8 cellular contexts compared by ENCODE assay signal in genomic region chr7:131555565-131556054, GRCh38. TPM values are rescaled to one million over a fixed set of nuclear protein-coding genes. Genes with fewer than 3 reads are reported as not detected.
DNase-seq lines count a peak whose midpoint lies in the region; ATAC-seq and TF ChIP-seq lines count a peak whose summit lies in the region.

No MANE protein-coding gene starts in this region.

- in situ Hi-C loops in gastrocnemius medialis (cut with MboI; ENCODE audit: low sequenced_read_pairs in 4 of 4), result no loop called here

- DNase-seq in NCI-H1105 treated with DMSO at 0.1 percent for 48 hours (lab: John Stamatoyannopoulos, UW), result peak; percentile 27
- no peak for DNase-seq in NCI-H1105 (lab: John Stamatoyannopoulos, UW)
- DNase-seq in gastrocnemius medialis, result no peak
- DNase-seq in COR-L47 (lab: John Stamatoyannopoulos, UW), result no peak
- no peak for DNase-seq in mesenteric fat pad (ENCODE audit: low spot score)

- TF ChIP-seq CTCF in VCaP (conservative IDR thresholded peaks at IDR 0.05), result no peak
- no peak for TF ChIP-seq CTCF in gastroesophageal sphincter (IDR thresholded peaks at IDR 0.05)
- no peak for TF ChIP-seq CTCF in gastrocnemius medialis (IDR thresholded peaks at IDR 0.05 in 4 of 5, conservative IDR thresholded peaks at IDR 0.05 in 1 of 5)

- ATAC-seq in gastroesophageal sphincter, result no peak
- no peak for ATAC-seq in gastrocnemius medialis
- ATAC-seq in HG02981 (IDR thresholded peaks at IDR 0.05; ENCODE audit: unreplicated experiment), result no peak

- no peaks in the 10 kb centered on the region for H3K9me3 ChIP-seq in gastroesophageal sphincter
- no peaks in the 10 kb centered on the region for H3K9me3 ChIP-seq in gastrocnemius medialis

- no peak for TF ChIP-seq EP300 in gastroesophageal sphincter (IDR thresholded peaks at IDR 0.05)

- peak overlapping the region; percentile 78; the same call in 1 of the 2 replicates for H3K27ac ChIP-seq in VCaP
- peak overlapping the region in 3 of 4 donors; percentile 65 to 83 (median 69) for H3K27ac ChIP-seq in gastroesophageal sphincter
- peak overlapping the region; percentile 65 to 79 (median 66) for H3K27ac ChIP-seq in gastrocnemius medialis

- intact Hi-C loops in gastrocnemius medialis (cut with DNase I; ENCODE audit: low total_unique reads), result loop anchor here (1.0 kb wide), 1 partner anchor 99 kb away; no protein-coding TSS in a partner anchor

- H3K36me3 ChIP-seq in gastroesophageal sphincter (no peaks in the 10 kb centered on the region), gastrocnemius medialis (no peaks in the 10 kb centered on the region)

- 22% methylated on average over 11 of the region's 29 CpGs; no CpG with 5 or more reads in 1 of the 2 donors for WGBS in gastroesophageal sphincter (ENCODE audit: low coverage in 1 of 2), 2 donors

- no peak for TF ChIP-seq POLR2A in gastroesophageal sphincter (IDR thresholded peaks at IDR 0.05)
- TF ChIP-seq POLR2A in gastrocnemius medialis (IDR thresholded peaks at IDR 0.05), result no peak

- H3K27me3 ChIP-seq in gastroesophageal sphincter (no peaks in the 10 kb centered on the region), gastrocnemius medialis (no peaks in the 10 kb centered on the region)

- H3K4me3 ChIP-seq in gastroesophageal sphincter (peak overlapping the region; percentile 66 to 81), gastrocnemius medialis (peak overlapping the region; percentile 59 to 86 (median 68))

- H3K4me1 ChIP-seq in gastroesophageal sphincter (peaks cover 0 to 34% (median 13%) of the 10 kb centered on the region in 3 donors), gastrocnemius medialis (peaks cover 11 to 25% of the 10 kb centered on the region in 2 donors)

RNA-seq across cellular contexts. Expression of gene PODXL, which starts 0.8 kb away (rescaled TPM):
- total RNA-seq in gastroesophageal sphincter (10 to 100 TPM; 13.2 to 40.2 (median 26.6) TPM), gastrocnemius medialis (10 to 100 TPM in 3 of 4 donors, 1 to 10 TPM in 1; 7.9 to 21.3 (median 13.2) TPM), mesenteric fat pad (32.6 TPM)
